ENCODE assay signal across 12 cellular contexts in the genomic region with DNA sequence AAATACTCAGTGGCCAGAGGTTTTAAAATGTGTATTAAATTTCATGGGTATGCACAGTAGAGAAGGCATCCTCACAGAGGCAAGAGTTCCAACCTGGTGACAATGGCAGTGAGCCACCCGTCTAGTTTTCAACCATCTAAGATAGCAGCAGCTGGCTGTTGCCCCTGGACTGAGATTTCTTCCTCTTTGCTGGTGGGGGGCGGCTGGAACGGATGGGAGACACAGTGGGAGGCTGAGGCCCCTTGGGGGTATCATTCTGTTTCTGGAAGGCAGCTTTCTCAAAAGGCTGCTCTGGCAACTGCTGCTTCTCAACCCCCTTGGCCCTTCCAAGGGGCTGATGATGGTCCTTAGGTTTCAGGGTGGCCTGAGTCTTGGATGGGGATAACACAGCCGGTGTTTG. TPM values are rescaled to one million over a fixed set of nuclear protein-coding genes. Genes with fewer than 3 reads are reported as not detected.
DNase-seq lines count a peak whose midpoint lies in the region; ATAC-seq and TF ChIP-seq lines count a peak whose summit lies in the region.
"Had no signal": no experiment of that assay in that cellular context is flagged by ENCODE, and none has a peak within 500 bp of the region (broad histone marks: within the 10 kb centered on the region; RNA-seq: fewer than 3 reads in every experiment).

No MANE protein-coding gene starts in this region.

- H3K4me1 Mint-ChIP-seq in activated naive CD4-positive, alpha-beta T cell treated with anti-CD3 and anti-CD28 coated beads, Interleukin-2, amount 10 ng/mL, durations not matched to agents 7 days and 5 days = peaks cover 53% of the 10 kb centered on the region
- H3K4me1 Mint-ChIP-seq in activated CD4-positive, alpha-beta memory T cell treated with anti-CD3 and anti-CD28 coated beads for 36 hours (ENCODE audit: low read depth) = peaks cover 43% of the 10 kb centered on the region
- peaks cover 26 to 42% of the 10 kb centered on the region in 2 donors for H3K4me1 Mint-ChIP-seq in stimulated activated naive B cell treated with anti-CD40 and anti-IgM and Interleukin-4, amounts not matched to agents 10 μg/mL and 1 μg/mL and 100 μg/mL, for 72 hours

- no peak for DNase-seq in activated naive CD4-positive, alpha-beta T cell treated with anti-CD3 and anti-CD28 coated beads, Interleukin-2, amount 10 ng/mL, durations not matched to agents 7 days and 5 days
- no peak for DNase-seq in activated naive CD4-positive, alpha-beta T cell (lab: John Stamatoyannopoulos, UW)
- DNase-seq in activated CD4-positive, alpha-beta memory T cell treated with anti-CD3 and anti-CD28 coated beads for 36 hours = no peak
- no peak for DNase-seq in stimulated activated naive B cell treated with anti-CD40 and anti-IgM and Interleukin-4, amounts not matched to agents 10 μg/mL and 1 μg/mL and 100 μg/mL, for 72 hours
- no peak for DNase-seq in middle frontal gyrus (ENCODE audit: extremely low spot score, low spot score)
- DNase-seq in left lobe of liver (ENCODE audit: low spot score) = no peak
- DNase-seq: effector CD8-positive, alpha-beta T cell; KG1; NCI-H2029 had no signal

- intact Hi-C loops in activated CD4-positive, alpha-beta memory T cell treated with anti-CD3 and anti-CD28 coated beads for 36 hours (cut with micrococcal nuclease) = loop anchor here (1.0 to 2.0 kb wide), 2 partner anchors 11 to 22 kb away; a partner anchor contains a TSS

- POLR2A ChIA-PET in activated CD4-positive, alpha-beta memory T cell treated with anti-CD3 and anti-CD28 coated beads for 36 hours (lab: Charles Lee) = interaction anchor here (1.5 to 2.2 kb wide), 2 partner anchors 18 to 22 kb away, joined by 5 to 9 read pairs; no protein-coding TSS in a partner anchor

- H3K9me3 ChIP-seq in gastroesophageal sphincter = no peaks in the 10 kb centered on the region

- H3K36me3 ChIP-seq in gastroesophageal sphincter = peaks cover 0 to 44% of the 10 kb centered on the region in 2 donors

- H3K9me3 Mint-ChIP-seq in activated naive CD4-positive, alpha-beta T cell treated with anti-CD3 and anti-CD28 coated beads, Interleukin-2, amount 10 ng/mL, durations not matched to agents 7 days and 5 days = no peaks in the 10 kb centered on the region
- H3K9me3 Mint-ChIP-seq in activated CD4-positive, alpha-beta memory T cell treated with anti-CD3 and anti-CD28 coated beads for 36 hours = no peaks in the 10 kb centered on the region
- no peaks in the 10 kb centered on the region for H3K9me3 Mint-ChIP-seq in stimulated activated naive B cell treated with anti-CD40 and anti-IgM and Interleukin-4, amounts not matched to agents 10 μg/mL and 1 μg/mL and 100 μg/mL, for 72 hours

- no peak for TF ChIP-seq POLR2A in gastroesophageal sphincter (IDR thresholded peaks at IDR 0.05)

- TF ChIP-seq CTCF in gastroesophageal sphincter (IDR thresholded peaks at IDR 0.05) = no peak

- H3K27me3 ChIP-seq in gastroesophageal sphincter = no peaks in the 10 kb centered on the region

- peaks cover 0 to 62% (median 34%) of the 10 kb centered on the region in 3 donors for H3K4me1 ChIP-seq in gastroesophageal sphincter

- CTCF ChIA-PET in activated naive CD4-positive, alpha-beta T cell treated with anti-CD3 and anti-CD28 coated beads, Interleukin-2, amount 10 ng/mL, durations not matched to agents 7 days and 5 days (lab: Charles Lee) = interaction anchor here (0.8 to 15.0 kb wide), 9 partner anchors 10 to 218 kb away, joined by 3 to 128 read pairs (median 5); a partner anchor contains a TSS
- CTCF ChIA-PET in activated CD4-positive, alpha-beta memory T cell treated with anti-CD3 and anti-CD28 coated beads for 36 hours (lab: Charles Lee) = interaction anchor here (0.6 to 6.7 kb wide), 5 partner anchors 9 to 91 kb away, joined by 3 to 52 read pairs (median 3); no protein-coding TSS in a partner anchor

- H3K4me3 ChIP-seq in gastroesophageal sphincter = no peak overlapping the region

- H3K4me3 Mint-ChIP-seq in activated naive CD4-positive, alpha-beta T cell treated with anti-CD3 and anti-CD28 coated beads, Interleukin-2, amount 10 ng/mL, durations not matched to agents 7 days and 5 days = peak overlapping the region; percentile 89
- H3K4me3 Mint-ChIP-seq in activated CD4-positive, alpha-beta memory T cell treated with anti-CD3 and anti-CD28 coated beads for 36 hours = peak overlapping the region; percentile 26
- peak overlapping the region; percentile 83 to 93 for H3K4me3 Mint-ChIP-seq in stimulated activated naive B cell treated with anti-CD40 and anti-IgM and Interleukin-4, amounts not matched to agents 10 μg/mL and 1 μg/mL and 100 μg/mL, for 72 hours

- no peak for TF ChIP-seq EP300 in gastroesophageal sphincter (IDR thresholded peaks at IDR 0.05)

- peaks cover 43% of the 10 kb centered on the region for H3K36me3 Mint-ChIP-seq in activated naive CD4-positive, alpha-beta T cell treated with anti-CD3 and anti-CD28 coated beads, Interleukin-2, amount 10 ng/mL, durations not matched to agents 7 days and 5 days
- H3K36me3 Mint-ChIP-seq in activated CD4-positive, alpha-beta memory T cell treated with anti-CD3 and anti-CD28 coated beads for 36 hours = peaks cover 38% of the 10 kb centered on the region
- peaks cover 45 to 59% of the 10 kb centered on the region in 2 donors for H3K36me3 Mint-ChIP-seq in stimulated activated naive B cell treated with anti-CD40 and anti-IgM and Interleukin-4, amounts not matched to agents 10 μg/mL and 1 μg/mL and 100 μg/mL, for 72 hours

- peak overlapping the region in 3 of 4 donors; percentile 91 to 94 (median 93) for H3K27ac ChIP-seq in gastroesophageal sphincter
- H3K27ac ChIP-seq: SK-N-MC had no signal

- no peaks in the 10 kb centered on the region for H3K27me3 Mint-ChIP-seq in activated naive CD4-positive, alpha-beta T cell treated with anti-CD3 and anti-CD28 coated beads, Interleukin-2, amount 10 ng/mL, durations not matched to agents 7 days and 5 days
- H3K27me3 Mint-ChIP-seq in activated CD4-positive, alpha-beta memory T cell treated with anti-CD3 and anti-CD28 coated beads for 36 hours = no peaks in the 10 kb centered on the region
- no peaks in the 10 kb centered on the region for H3K27me3 Mint-ChIP-seq in stimulated activated naive B cell treated with anti-CD40 and anti-IgM and Interleukin-4, amounts not matched to agents 10 μg/mL and 1 μg/mL and 100 μg/mL, for 72 hours

- WGBS in gastroesophageal sphincter (ENCODE audit: low coverage in 1 of 2), 2 donors = 52 to 100% methylated on average over 1 to 3 of the region's 4 CpGs

- ATAC-seq in gastroesophageal sphincter (no peak), left lobe of liver (no peak), HG03342 (IDR thresholded peaks at IDR 0.05; ENCODE audit: unreplicated experiment) (no peak)
- ATAC-seq in stimulated activated naive B cell treated with anti-CD40 and anti-IgM and Interleukin-4, amounts not matched to agents 10 μg/mL and 1 μg/mL and 100 μg/mL, for 72 hours (replicated peaks) = no peak

- peak overlapping the region; percentile 78 for H3K27ac Mint-ChIP-seq in activated naive CD4-positive, alpha-beta T cell treated with anti-CD3 and anti-CD28 coated beads, Interleukin-2, amount 10 ng/mL, durations not matched to agents 7 days and 5 days
- H3K27ac Mint-ChIP-seq in activated CD4-positive, alpha-beta memory T cell treated with anti-CD3 and anti-CD28 coated beads for 36 hours = peak overlapping the region; percentile 60
- peak overlapping the region; percentile 81 for H3K27ac Mint-ChIP-seq in stimulated activated naive B cell treated with anti-CD40 and anti-IgM and Interleukin-4, amounts not matched to agents 10 μg/mL and 1 μg/mL and 100 μg/mL, for 72 hours

RNA-seq across cellular contexts. Expression of a gene that starts 1.0 kb away (rescaled TPM):
- total RNA-seq in activated CD4-positive, alpha-beta memory T cell treated with anti-CD3 and anti-CD28 coated beads for 36 hours = 10 to 100 TPM; 10.9 to 12.4 TPM
- total RNA-seq in gastroesophageal sphincter (10 to 100 TPM; 16.9 to 27.4 (median 22.1) TPM), left lobe of liver (8.8 TPM)

RNA-seq across cellular contexts. Expression of a gene that starts 11.2 kb away (rescaled TPM):
- total RNA-seq in activated CD4-positive, alpha-beta memory T cell treated with anti-CD3 and anti-CD28 coated beads for 36 hours = 10 to 100 TPM; 74.9 to 82.2 TPM
- 10 to 100 TPM; 22.5 to 49.8 (median 26.8) TPM for total RNA-seq in gastroesophageal sphincter
- 14.9 TPM for total RNA-seq in left lobe of liver

RNA-seq across cellular contexts. Expression of a gene that starts 22.5 kb away (rescaled TPM):
- total RNA-seq in activated CD4-positive, alpha-beta memory T cell treated with anti-CD3 and anti-CD28 coated beads for 36 hours = 1,000 to 10,000 TPM; 5,823 to 5,836 TPM
- total RNA-seq in gastroesophageal sphincter (1,000 to 10,000 TPM; 1,868 to 3,239 (median 2,463) TPM), left lobe of liver (1,145 TPM)

RNA-seq across cellular contexts. Expression of a gene that starts 50.3 kb away (rescaled TPM):
- 100 to 1,000 TPM; 302 to 305 TPM for total RNA-seq in activated CD4-positive, alpha-beta memory T cell treated with anti-CD3 and anti-CD28 coated beads for 36 hours
- total RNA-seq in gastroesophageal sphincter (100 to 1,000 TPM; 133 to 266 (median 219) TPM), left lobe of liver (87.3 TPM)

Comparison
In these comparisons a context has a peak if more than half of its experiments do, and no peak if none do; other contexts are left out.
1. H3K4me3 Mint-ChIP-seq: peak in every context shown above with its lines; median percentile 89 in activated naive CD4-positive, alpha-beta T cell treated with anti-CD3 and anti-CD28 coated beads, Interleukin-2, amount 10 ng/mL, durations not matched to agents 7 days and 5 days; 88 in stimulated activated naive B cell treated with anti-CD40 and anti-IgM and Interleukin-4, amounts not matched to agents 10 μg/mL and 1 μg/mL and 100 μg/mL, for 72 hours; 26 in activated CD4-positive, alpha-beta memory T cell treated with anti-CD3 and anti-CD28 coated beads for 36 hours.